ENCODE assay signal across 17 cellular contexts in the genomic region with DNA sequence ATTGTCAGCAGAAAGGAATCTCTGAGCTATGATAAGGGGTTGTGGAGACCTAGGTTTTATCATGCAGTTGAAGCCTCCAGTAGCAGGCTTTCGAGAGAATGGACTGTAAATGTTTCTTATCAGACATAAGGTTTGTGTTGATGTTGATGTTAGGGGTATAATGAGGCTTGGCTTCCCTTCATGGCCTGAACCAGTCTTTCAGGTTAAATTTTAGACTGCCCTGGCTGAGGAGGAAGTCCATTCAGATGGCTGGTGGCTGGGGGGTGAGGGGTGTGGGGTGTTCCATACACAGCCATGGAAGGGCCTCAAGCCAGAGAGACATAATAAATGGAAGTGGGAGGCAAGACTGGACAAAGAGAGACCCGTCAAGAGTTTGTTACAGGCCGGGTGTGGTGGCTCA.
DNase-seq lines count a peak whose midpoint lies in the region; ATAC-seq and TF ChIP-seq lines count a peak whose summit lies in the region.
"Had no signal": no experiment of that assay in that cellular context is flagged by ENCODE, and none has a peak within 500 bp of the region (broad histone marks: within the 10 kb centered on the region; RNA-seq: fewer than 3 reads in every experiment).

No MANE protein-coding gene starts in this region.

- H3K4me3 Mint-ChIP-seq in activated T-helper 2 cell treated with anti-CD3 and anti-CD28 coated beads, Interferon-gamma antibody, Interleukin-2, Interleukin-4, amounts not matched to agents 10 μg/mL and 5 μg/mL and 100 μg/mL, durations not matched to agents 14 hours and 24 hours and 36 hours (ENCODE audit: low read depth): peak overlapping the region; percentile 7

- H2AK5ac ChIP-seq in mesenchymal stem cell (ENCODE audit: low read length, severe bottlenecking): peak overlapping the region; percentile 68

- TF ChIP-seq CTCF in right atrium auricular region (IDR thresholded peaks at IDR 0.05): no peak

- peaks cover 69% of the 10 kb centered on the region for H3K4me1 Mint-ChIP-seq in activated T-helper 2 cell treated with anti-CD3 and anti-CD28 coated beads, Interferon-gamma antibody, Interleukin-2, Interleukin-4, amounts not matched to agents 10 μg/mL and 5 μg/mL and 100 μg/mL, durations not matched to agents 14 hours and 24 hours and 36 hours (ENCODE audit: low read depth)

- peak overlapping the region; percentile 18 for H3K27ac Mint-ChIP-seq in activated T-helper 2 cell treated with anti-CD3 and anti-CD28 coated beads, Interferon-gamma antibody, Interleukin-2, Interleukin-4, amounts not matched to agents 10 μg/mL and 5 μg/mL and 100 μg/mL, durations not matched to agents 14 hours and 24 hours and 36 hours

- no peak overlapping the region for H3K23ac ChIP-seq in mesenchymal stem cell (ENCODE audit: low read length in 2 of 2)

- H3K9me3 ChIP-seq in right atrium auricular region: no peaks in the 10 kb centered on the region
- no peaks in the 10 kb centered on the region for H3K9me3 ChIP-seq in mesenchymal stem cell (ENCODE audit: control insufficient read depth, low read length)
- no peaks in the 10 kb centered on the region for H3K9me3 ChIP-seq in SJCRH30 (replicated peaks)
- H3K9me3 ChIP-seq: tibial nerve had no signal

- DNase-seq in right atrium auricular region (ENCODE audit: low spot score): no peak
- DNase-seq in left cardiac atrium: no peak
- DNase-seq in activated T-helper 2 cell treated with anti-CD3 and anti-CD28 coated beads, Interferon-gamma antibody, Interleukin-2, Interleukin-4, amounts not matched to agents 10 μg/mL and 5 μg/mL and 100 μg/mL, durations not matched to agents 14 hours and 24 hours and 36 hours (ENCODE audit: low spot score): no peak
- DNase-seq in mesenchymal stem cell: no peak
- DNase-seq in SJCRH30: no peak
- no peak for DNase-seq in NCI-H510A (lab: John Stamatoyannopoulos, UW)
- DNase-seq: activated effector memory CD4-positive, alpha-beta T cell treated with Interleukin-2 at 50 U/mL for 16 hours; DMS153; effector memory CD4-positive, alpha-beta T cell; NCI-H1930; NCI-H69; SW 1271 had no signal

- intact Hi-C loops in left cardiac atrium (cut with DNase I): loop anchor here in 1 of 2 donors (5.0 kb wide), 2 partner anchors 44 to 59 kb away; no protein-coding TSS in a partner anchor
- intact Hi-C loops in activated T-helper 2 cell treated with anti-CD3 and anti-CD28 coated beads, Interferon-gamma antibody, Interleukin-2, Interleukin-4, amounts not matched to agents 10 μg/mL and 5 μg/mL and 100 μg/mL, durations not matched to agents 14 hours and 24 hours and 36 hours (cut with micrococcal nuclease): loop anchor here (5.0 kb wide), 1 partner anchor 339 kb away; no protein-coding TSS in a partner anchor

- no peak overlapping the region for H2BK120ac ChIP-seq in mesenchymal stem cell (ENCODE audit: low read depth, low read length)

- H3K27me3 ChIP-seq in right atrium auricular region (no peaks in the 10 kb centered on the region), mesenchymal stem cell (ENCODE audit: control insufficient read depth in 1 of 2, insufficient read depth in 1 of 2, low read length in 2 of 2) (no peaks in the 10 kb centered on the region), SJCRH30 (no peaks in the 10 kb centered on the region)
- H3K27me3 ChIP-seq: cardiac muscle cell, tibial nerve had no signal

- H3K18ac ChIP-seq in mesenchymal stem cell (ENCODE audit: low read depth in 1 of 2, low read length in 2 of 2): no peak overlapping the region

- no peak overlapping the region for H4K91ac ChIP-seq in mesenchymal stem cell (ENCODE audit: low read length)

- no peaks in the 10 kb centered on the region for H3K27me3 Mint-ChIP-seq in activated T-helper 2 cell treated with anti-CD3 and anti-CD28 coated beads, Interferon-gamma antibody, Interleukin-2, Interleukin-4, amounts not matched to agents 10 μg/mL and 5 μg/mL and 100 μg/mL, durations not matched to agents 14 hours and 24 hours and 36 hours (ENCODE audit: low read depth)

- H3K9me3 Mint-ChIP-seq in activated T-helper 2 cell treated with anti-CD3 and anti-CD28 coated beads, Interferon-gamma antibody, Interleukin-2, Interleukin-4, amounts not matched to agents 10 μg/mL and 5 μg/mL and 100 μg/mL, durations not matched to agents 14 hours and 24 hours and 36 hours: no peaks in the 10 kb centered on the region

- H3K4me3 ChIP-seq in right atrium auricular region (no peak overlapping the region), mesenchymal stem cell (ENCODE audit: insufficient read depth in 1 of 2, low read depth in 1 of 2, low read length in 2 of 2) (no peak overlapping the region), SJCRH30 (no peak overlapping the region)
- H3K4me3 ChIP-seq: cardiac muscle cell, tibial nerve had no signal

- no peak overlapping the region for H3K4me2 ChIP-seq in mesenchymal stem cell (ENCODE audit: low read length, poor library complexity, severe bottlenecking)

- 92% methylated on average over 3 of the region's 3 CpGs for WGBS in mesenchymal stem cell

- no peak overlapping the region for H3K14ac ChIP-seq in mesenchymal stem cell (ENCODE audit: low read length in 2 of 2)

- H4K8ac ChIP-seq in mesenchymal stem cell (ENCODE audit: low read length): no peak overlapping the region

- peaks cover 12% of the 10 kb centered on the region for H3K36me3 ChIP-seq in right atrium auricular region
- peaks cover 0 to 11% of the 10 kb centered on the region in 2 experiments for H3K36me3 ChIP-seq in mesenchymal stem cell (ENCODE audit: control insufficient read depth in 1 of 2, insufficient read depth in 2 of 2, low read depth in 1 of 2, low read length in 2 of 2)
- H3K36me3 ChIP-seq in SJCRH30: no peaks in the 10 kb centered on the region
- H3K36me3 ChIP-seq: cardiac muscle cell, tibial nerve had no signal

- H2BK5ac ChIP-seq in mesenchymal stem cell (ENCODE audit: low read depth, low read length, poor library complexity, severe bottlenecking): no peak overlapping the region

- H2BK12ac ChIP-seq in mesenchymal stem cell (ENCODE audit: low read length in 2 of 2): peak overlapping the region in 1 of 2 experiments; percentile 38

- H3K4ac ChIP-seq in mesenchymal stem cell (ENCODE audit: low read depth in 1 of 2, low read length in 2 of 2): no peak overlapping the region

- no peak overlapping the region for H2BK15ac ChIP-seq in mesenchymal stem cell (ENCODE audit: low read depth, poor library complexity, severe bottlenecking)

- H3K9ac ChIP-seq in mesenchymal stem cell (ENCODE audit: low read length): no peak overlapping the region

- H3K27ac ChIP-seq in right atrium auricular region (peak overlapping the region; percentile 27 to 42), mesenchymal stem cell (ENCODE audit: low read length, poor library complexity, severe bottlenecking) (no peak overlapping the region), SJCRH30 (no peak overlapping the region)
- H3K27ac ChIP-seq: cardiac muscle cell had no signal

- no peaks in the 10 kb centered on the region for H3K36me3 Mint-ChIP-seq in activated T-helper 2 cell treated with anti-CD3 and anti-CD28 coated beads, Interferon-gamma antibody, Interleukin-2, Interleukin-4, amounts not matched to agents 10 μg/mL and 5 μg/mL and 100 μg/mL, durations not matched to agents 14 hours and 24 hours and 36 hours (ENCODE audit: low read depth)

- no peak for ATAC-seq in left cardiac atrium
- ATAC-seq in HG03097 (IDR thresholded peaks at IDR 0.05; ENCODE audit: low FRiP score, unreplicated experiment): no peak
- no peak for ATAC-seq in HG02678 (IDR thresholded peaks at IDR 0.05; ENCODE audit: unreplicated experiment)
- ATAC-seq: sciatic nerve had no signal

- peaks cover 16% of the 10 kb centered on the region for H3K79me1 ChIP-seq in mesenchymal stem cell (replicated peaks; ENCODE audit: low read length, poor library complexity, severe bottlenecking)

- H3K4me1 ChIP-seq in right atrium auricular region: peaks cover 0 to 35% of the 10 kb centered on the region in 2 donors
- H3K4me1 ChIP-seq in mesenchymal stem cell (ENCODE audit: control insufficient read depth, insufficient read depth, low read depth, low read length): peaks cover 39% of the 10 kb centered on the region
- peaks cover 27% of the 10 kb centered on the region for H3K4me1 ChIP-seq in SJCRH30

- no peak overlapping the region for H2AFZ ChIP-seq in mesenchymal stem cell (ENCODE audit: low read depth, low read length)

Comparison
In these comparisons a context has a peak if more than half of its experiments do, and no peak if none do; other contexts are left out.
1. H3K27ac ChIP-seq: peak in right atrium auricular region (2 of 2); none in mesenchymal stem cell (single experiment) and SJCRH30 (single experiment).